1 cellular context compared by ENCODE assay signal in genomic region chr11:33857924-33858323, GRCh38.
TF ChIP-seq lines count a peak whose summit lies in the region.

No MANE protein-coding gene starts in this region.

TF ChIP-seq in K562, 482 proteins besides CTCF, POLR2A, EP300 and RAD21 (continued from another document and continues in another):
- TF ChIP-seq ZNF280B (CRISPR knock-in tag; IDR thresholded peaks at IDR 0.05) (no peak), ZBTB12 (CRISPR knock-in tag; IDR thresholded peaks at IDR 0.05) (no peak), CCNT2 (IDR thresholded peaks at IDR 0.05; ENCODE audit: borderline replicate concordance, extremely low read depth, insufficient read length, low read depth, low read length) (no peak), JUND (IDR thresholded peaks at IDR 0.05; ENCODE audit: borderline replicate concordance, low read depth, low read length) (no peak), JUND (tag; IDR thresholded peaks at IDR 0.05; ENCODE audit: borderline replicate concordance, low read depth, low read length) (peak; percentile 21; the same call in 1 of the 3 replicates), TFAP4 (CRISPR knock-in tag; IDR thresholded peaks at IDR 0.05; ENCODE audit: borderline replicate concordance) (no peak; the same call in 1 of the 2 replicates), ATF7 (IDR thresholded peaks at IDR 0.05) (no peak), TBP (optimal IDR thresholded peaks at IDR 0.05; ENCODE audit: low read depth, low read length) (no peak), WHSC1 (IDR thresholded peaks at IDR 0.05; ENCODE audit: low read length) (no peak), BRCA1 (IDR thresholded peaks at IDR 0.05) (no peak), BRCA1 (CRISPR knock-in tag; IDR thresholded peaks at IDR 0.05) (no peak), ZBTB7A (IDR thresholded peaks at IDR 0.05; ENCODE audit: borderline replicate concordance, control insufficient read depth, low read depth, low read length) (peak; percentile 63), ZNF280A (IDR thresholded peaks at IDR 0.05; ENCODE audit: low read depth, partially characterized antibody) (no peak), POLR2G (IDR thresholded peaks at IDR 0.05; ENCODE audit: low read depth, low read length) (0 out of 2 replicates have a peak, but pooled peaks have one; percentile 28), ZNF407 (IDR thresholded peaks at IDR 0.05; ENCODE audit: low read depth) (peak; percentile 79), CEBPZ (IDR thresholded peaks at IDR 0.05; ENCODE audit: borderline replicate concordance, low read depth, low read length) (no peak), CBX3 (IDR thresholded peaks at IDR 0.05; ENCODE audit: borderline replicate concordance in 1 of 2, low read length in 2 of 2) (no peak), FOXK1 (CRISPR knock-in tag; IDR thresholded peaks at IDR 0.05; ENCODE audit: borderline replicate concordance) (no peak), MAFF (IDR thresholded peaks at IDR 0.05; ENCODE audit: low read length) (no peak), RCOR1 (IDR thresholded peaks at IDR 0.05; ENCODE audit: borderline replicate concordance in 1 of 2, low read depth in 2 of 2, low read length in 2 of 2) (peak in 1 of 2 experiments; percentile 52; a peak in 1 of 4 replicates), TAF9B (IDR thresholded peaks at IDR 0.05; ENCODE audit: partially characterized antibody) (no peak), PCBP2 (IDR thresholded peaks at IDR 0.05; ENCODE audit: low read depth, low read length, poor library complexity, severe bottlenecking) (no peak), MTA3 (IDR thresholded peaks at IDR 0.05; ENCODE audit: borderline replicate concordance) (no peak), FOXA3 (CRISPR knock-in tag; conservative IDR thresholded peaks at IDR 0.05 in 1 of 2, IDR thresholded peaks at IDR 0.05 in 1 of 2) (no peak), MYNN (IDR thresholded peaks at IDR 0.05) (peak; percentile 45; the same call in 1 of the 2 replicates), MYNN (CRISPR knock-in tag; IDR thresholded peaks at IDR 0.05) (no peak), ZMIZ1 (IDR thresholded peaks at IDR 0.05; ENCODE audit: low read depth in 2 of 2, low read length in 2 of 2) (0 out of 4 replicates have a peak, but pooled peaks of 1 of the 2 experiments have one; percentile 34), AFF4 (CRISPR knock-in tag; IDR thresholded peaks at IDR 0.05) (no peak), FOXK2 (conservative IDR thresholded peaks at IDR 0.05 in 1 of 2, IDR thresholded peaks at IDR 0.05 in 1 of 2; ENCODE audit: low read depth in 2 of 2) (no peak), SRF (CRISPR knock-in tag; IDR thresholded peaks at IDR 0.05) (no peak)
